Comparison of ENCODE assay signal across 25 cellular contexts in the genomic region with DNA sequence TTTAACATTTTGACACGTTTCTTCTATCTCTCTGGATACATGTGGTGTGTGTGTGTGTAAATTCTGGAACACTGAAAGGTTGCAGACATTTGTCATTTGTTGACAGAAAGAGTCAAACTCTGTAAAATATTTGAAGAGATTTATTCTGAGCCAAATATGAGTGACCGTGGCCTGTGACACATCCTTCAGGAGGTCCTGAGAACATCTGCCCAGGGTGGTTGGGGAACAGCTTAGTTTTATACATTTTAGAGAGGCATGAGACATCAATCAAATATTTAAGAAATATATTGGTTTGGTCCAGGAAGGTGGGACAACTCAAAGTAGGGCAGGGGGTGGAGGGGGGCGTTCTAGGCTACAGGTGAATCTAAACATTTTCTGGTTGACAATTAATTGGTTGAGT. TPM values are rescaled to one million over a fixed set of nuclear protein-coding genes. Genes with fewer than 3 reads are reported as not detected.
DNase-seq lines count a peak whose midpoint lies in the region; ATAC-seq and TF ChIP-seq lines count a peak whose summit lies in the region.
"Had no signal": no experiment of that assay in that cellular context is flagged by ENCODE, and none has a peak within 500 bp of the region (broad histone marks: within the 10 kb centered on the region; RNA-seq: fewer than 3 reads in every experiment).

No MANE protein-coding gene starts in this region.

- H3K27ac ChIP-seq in KOPT-K1 (ENCODE audit: low read depth, low read length, poor library complexity, severe bottlenecking): peak overlapping the region; percentile 76
- no peak overlapping the region for H3K27ac ChIP-seq in naive thymus-derived CD4-positive, alpha-beta T cell (ENCODE audit: low read depth, low read length)
- H3K27ac ChIP-seq in brain microvascular endothelial cell: no peak overlapping the region
- H3K27ac ChIP-seq: 22Rv1; BLaER1 treated with 17β-estradiol and CSF1 and Interleukin-3, amounts not matched to agents 10 nM and 100 nM had no signal

- TF ChIP-seq CTCF in brain microvascular endothelial cell (IDR thresholded peaks at IDR 0.05; ENCODE audit: low read depth, low read length, missing control alignments): no peak

- peaks cover 16 to 21% of the 10 kb centered on the region in 2 donors for H3K4me1 ChIP-seq in naive thymus-derived CD4-positive, alpha-beta T cell (ENCODE audit: control insufficient read depth in 2 of 2, insufficient read depth in 2 of 2, low read length in 2 of 2)
- H3K4me1 ChIP-seq: BLaER1 treated with 17β-estradiol and CSF1 and Interleukin-3, amounts not matched to agents 10 nM and 100 nM had no signal

- H3K36me3 ChIP-seq in KOPT-K1 (ENCODE audit: insufficient read depth, low read length) (no peaks in the 10 kb centered on the region), brain microvascular endothelial cell (replicated peaks) (no peaks in the 10 kb centered on the region)
- no peaks in the 10 kb centered on the region for H3K36me3 ChIP-seq in naive thymus-derived CD4-positive, alpha-beta T cell (ENCODE audit: control insufficient read depth in 2 of 3, insufficient read depth in 3 of 3, low read length in 3 of 3)
- H3K36me3 ChIP-seq: BE2C; BLaER1 treated with 17β-estradiol and CSF1 and Interleukin-3, amounts not matched to agents 10 nM and 100 nM; HAP-1 had no signal

- POLR2A ChIA-PET in activated CD4-positive, alpha-beta T cell treated with anti-CD3 and anti-CD28 coated beads for 36 hours (lab: Charles Lee): interaction anchor here (0.7 kb wide), 1 partner anchor 141 kb away, joined by 3 read pairs; no protein-coding TSS in a partner anchor
- POLR2A ChIA-PET in naive thymus-derived CD4-positive, alpha-beta T cell (lab: Charles Lee): interaction anchor here (1.2 to 5.2 kb wide), 4 partner anchors 12 to 89 kb away, joined by 3 to 48 read pairs (median 22); no protein-coding TSS in a partner anchor

- no peak overlapping the region for H3K4me3 Mint-ChIP-seq in activated CD4-positive, alpha-beta T cell treated with anti-CD3 and anti-CD28 coated beads for 36 hours
- no peak overlapping the region for H3K4me3 Mint-ChIP-seq in activated T-helper 1 cell treated with anti-CD3 and anti-CD28 coated beads, Interleukin-12 subunit alpha, Interleukin-12 subunit beta, Interleukin-2, Interleukin-4 antibody, amounts not matched to agents 30 ng/mL and 10 ng/mL and 1 ng/mL, durations not matched to agents 14 hours and 24 hours and 36 hours
- peak overlapping the region in 2 of 10 donors; percentile 42 to 59 for H3K4me3 Mint-ChIP-seq in naive thymus-derived CD4-positive, alpha-beta T cell
- H3K4me3 Mint-ChIP-seq: CD14-positive monocyte, HFFc6 had no signal

- intact Hi-C loops in activated CD4-positive, alpha-beta T cell treated with anti-CD3 and anti-CD28 coated beads for 36 hours (cut with DNase I, micrococcal nuclease): no loop called here
- intact Hi-C loops in activated T-helper 1 cell treated with anti-CD3 and anti-CD28 coated beads, Interleukin-12 subunit alpha, Interleukin-12 subunit beta, Interleukin-2, Interleukin-4 antibody, amounts not matched to agents 30 ng/mL and 10 ng/mL and 1 ng/mL, durations not matched to agents 14 hours and 24 hours and 36 hours (cut with micrococcal nuclease): no loop called here
- intact Hi-C loops in naive thymus-derived CD4-positive, alpha-beta T cell (cut with micrococcal nuclease): loop anchor here in 1 of 2 donors (10.0 kb wide), 1 partner anchor 318 kb away; no protein-coding TSS in a partner anchor

- H3K27ac Mint-ChIP-seq in activated CD4-positive, alpha-beta T cell treated with anti-CD3 and anti-CD28 coated beads for 36 hours: peak overlapping the region; percentile 55
- H3K27ac Mint-ChIP-seq in activated T-helper 1 cell treated with anti-CD3 and anti-CD28 coated beads, Interleukin-12 subunit alpha, Interleukin-12 subunit beta, Interleukin-2, Interleukin-4 antibody, amounts not matched to agents 30 ng/mL and 10 ng/mL and 1 ng/mL, durations not matched to agents 14 hours and 24 hours and 36 hours: peak overlapping the region; percentile 58
- H3K27ac Mint-ChIP-seq in naive thymus-derived CD4-positive, alpha-beta T cell: peak overlapping the region in 5 of 9 donors; percentile 19 to 91 (median 55)
- H3K27ac Mint-ChIP-seq: CD14-positive monocyte, HFFc6 had no signal

- no peaks in the 10 kb centered on the region for H3K9me3 ChIP-seq in KOPT-K1 (ENCODE audit: insufficient read depth, low read length, poor library complexity, severe bottlenecking)
- H3K9me3 ChIP-seq in naive thymus-derived CD4-positive, alpha-beta T cell (ENCODE audit: control insufficient read depth in 2 of 3, low read length in 3 of 3): no peaks in the 10 kb centered on the region
- H3K9me3 ChIP-seq: BE2C, HAP-1 had no signal

- no peaks in the 10 kb centered on the region for H3K36me3 Mint-ChIP-seq in activated CD4-positive, alpha-beta T cell treated with anti-CD3 and anti-CD28 coated beads for 36 hours (ENCODE audit: low read depth)
- H3K36me3 Mint-ChIP-seq in activated T-helper 1 cell treated with anti-CD3 and anti-CD28 coated beads, Interleukin-12 subunit alpha, Interleukin-12 subunit beta, Interleukin-2, Interleukin-4 antibody, amounts not matched to agents 30 ng/mL and 10 ng/mL and 1 ng/mL, durations not matched to agents 14 hours and 24 hours and 36 hours (ENCODE audit: low read depth): no peaks in the 10 kb centered on the region
- peaks cover 0 to 4% (median 0%) of the 10 kb centered on the region in 5 donors for H3K36me3 Mint-ChIP-seq in naive thymus-derived CD4-positive, alpha-beta T cell
- H3K36me3 Mint-ChIP-seq: CD14-positive monocyte; CD4-positive, alpha-beta memory T cell had no signal

- H3K4me3 ChIP-seq in naive thymus-derived CD4-positive, alpha-beta T cell (ENCODE audit: low read length): no peak overlapping the region
- no peak overlapping the region for H3K4me3 ChIP-seq in brain microvascular endothelial cell (ENCODE audit: low read depth, low read length)
- H3K4me3 ChIP-seq: BLaER1 treated with 17β-estradiol and CSF1 and Interleukin-3, amounts not matched to agents 10 nM and 100 nM; HAP-1 had no signal

- no peak for ATAC-seq in activated CD4-positive, alpha-beta T cell treated with anti-CD3 and anti-CD28 coated beads for 36 hours
- ATAC-seq in naive thymus-derived CD4-positive, alpha-beta T cell: no peak
- no peak for ATAC-seq in HG03520 (IDR thresholded peaks at IDR 0.05; ENCODE audit: unreplicated experiment)

- peaks cover 56% of the 10 kb centered on the region for H3K4me1 Mint-ChIP-seq in activated CD4-positive, alpha-beta T cell treated with anti-CD3 and anti-CD28 coated beads for 36 hours
- H3K4me1 Mint-ChIP-seq in activated T-helper 1 cell treated with anti-CD3 and anti-CD28 coated beads, Interleukin-12 subunit alpha, Interleukin-12 subunit beta, Interleukin-2, Interleukin-4 antibody, amounts not matched to agents 30 ng/mL and 10 ng/mL and 1 ng/mL, durations not matched to agents 14 hours and 24 hours and 36 hours (ENCODE audit: low read depth): peaks cover 47% of the 10 kb centered on the region
- peaks cover 9 to 50% (median 45%) of the 10 kb centered on the region in 7 donors for H3K4me1 Mint-ChIP-seq in naive thymus-derived CD4-positive, alpha-beta T cell

- DNase-seq in activated CD4-positive, alpha-beta T cell treated with anti-CD3 and anti-CD28 coated beads for 36 hours: no peak
- DNase-seq in activated CD4-positive, alpha-beta T cell treated with anti-CD3 and anti-CD28 coated beads, Interleukin-2, amount 50 U/mL, for 48 hours: no peak
- no peak for DNase-seq in activated T-helper 1 cell treated with anti-CD3 and anti-CD28 coated beads, Interleukin-12 subunit alpha, Interleukin-12 subunit beta, Interleukin-2, Interleukin-4 antibody, amounts not matched to agents 30 ng/mL and 10 ng/mL and 1 ng/mL, durations not matched to agents 14 hours and 24 hours and 36 hours (ENCODE audit: low spot score)
- no peak for DNase-seq in naive thymus-derived CD4-positive, alpha-beta T cell
- no peak for DNase-seq in RPMI8226
- DNase-seq in brain microvascular endothelial cell: no peak
- DNase-seq: ACHN; AML-193; BE2C; Calu3; CD4-positive, alpha-beta memory T cell; COR-L47; DMS53; DMS79 treated with DMSO at 0.1 percent for 48 hours; GF-D8; GOT3; HFFc6 had no signal

- H3K27me3 Mint-ChIP-seq in activated CD4-positive, alpha-beta T cell treated with anti-CD3 and anti-CD28 coated beads for 36 hours: no peaks in the 10 kb centered on the region
- no peaks in the 10 kb centered on the region for H3K27me3 Mint-ChIP-seq in activated T-helper 1 cell treated with anti-CD3 and anti-CD28 coated beads, Interleukin-12 subunit alpha, Interleukin-12 subunit beta, Interleukin-2, Interleukin-4 antibody, amounts not matched to agents 30 ng/mL and 10 ng/mL and 1 ng/mL, durations not matched to agents 14 hours and 24 hours and 36 hours (ENCODE audit: insufficient read depth)
- no peaks in the 10 kb centered on the region for H3K27me3 Mint-ChIP-seq in naive thymus-derived CD4-positive, alpha-beta T cell
- H3K27me3 Mint-ChIP-seq: CD4-positive, alpha-beta memory T cell had no signal

- no peaks in the 10 kb centered on the region for H3K9me3 Mint-ChIP-seq in activated CD4-positive, alpha-beta T cell treated with anti-CD3 and anti-CD28 coated beads for 36 hours (ENCODE audit: low read depth)
- H3K9me3 Mint-ChIP-seq in activated T-helper 1 cell treated with anti-CD3 and anti-CD28 coated beads, Interleukin-12 subunit alpha, Interleukin-12 subunit beta, Interleukin-2, Interleukin-4 antibody, amounts not matched to agents 30 ng/mL and 10 ng/mL and 1 ng/mL, durations not matched to agents 14 hours and 24 hours and 36 hours: no peaks in the 10 kb centered on the region
- peaks cover 0 to 2% (median 0%) of the 10 kb centered on the region in 11 donors for H3K9me3 Mint-ChIP-seq in naive thymus-derived CD4-positive, alpha-beta T cell
- H3K9me3 Mint-ChIP-seq: CD14-positive monocyte; CD4-positive, alpha-beta memory T cell; HFFc6 had no signal

- no peaks in the 10 kb centered on the region for H3K27me3 ChIP-seq in naive thymus-derived CD4-positive, alpha-beta T cell (ENCODE audit: control insufficient read depth in 2 of 2, insufficient read depth in 2 of 2, low read length in 2 of 2)
- H3K27me3 ChIP-seq in brain microvascular endothelial cell (replicated peaks): no peaks in the 10 kb centered on the region
- H3K27me3 ChIP-seq: BE2C had no signal

- in situ Hi-C loops in brain microvascular endothelial cell (cut with HindIII; ENCODE audit: low pct_ligation_motif_present, low sequenced_read_pairs): no loop called here

- CTCF ChIA-PET in activated CD4-positive, alpha-beta T cell treated with anti-CD3 and anti-CD28 coated beads for 36 hours (lab: Charles Lee): interaction anchor here (1.0 to 2.7 kb wide), 4 partner anchors 10 to 89 kb away, joined by 3 to 32 read pairs (median 8); no protein-coding TSS in a partner anchor
- CTCF ChIA-PET in naive thymus-derived CD4-positive, alpha-beta T cell (lab: Charles Lee): interaction anchor here (0.7 to 7.3 kb wide), 4 partner anchors 31 to 318 kb away, joined by 4 to 83 read pairs (median 5); no protein-coding TSS in a partner anchor

RNA-seq across cellular contexts. Expression of a gene that starts 40.7 kb away (rescaled TPM):
- 100 to 1,000 TPM; 123 to 146 TPM for total RNA-seq in activated CD4-positive, alpha-beta T cell treated with anti-CD3 and anti-CD28 coated beads for 36 hours
- 261 and 272 TPM in 2 replicates for total RNA-seq in activated T-helper 1 cell treated with anti-CD3 and anti-CD28 coated beads, Interleukin-12 subunit alpha, Interleukin-12 subunit beta, Interleukin-2, Interleukin-4 antibody, amounts not matched to agents 30 ng/mL and 10 ng/mL and 1 ng/mL, durations not matched to agents 14 hours and 24 hours and 36 hours
- total RNA-seq in naive thymus-derived CD4-positive, alpha-beta T cell: 100 to 1,000 TPM in 1 of 5 experiments, 10 to 100 TPM in 4; 25.2 to 173 (median 56.8) TPM
- polyA plus RNA-seq in naive thymus-derived CD4-positive, alpha-beta T cell: 100 to 1,000 TPM in 1 of 2 donors, 10 to 100 TPM in 1; 72.1 to 127 TPM
- total RNA-seq: Calu3, Daoy, G401, HFFc6 had no signal
